ENCODE assay signal across 27 cellular contexts in the genomic region with DNA sequence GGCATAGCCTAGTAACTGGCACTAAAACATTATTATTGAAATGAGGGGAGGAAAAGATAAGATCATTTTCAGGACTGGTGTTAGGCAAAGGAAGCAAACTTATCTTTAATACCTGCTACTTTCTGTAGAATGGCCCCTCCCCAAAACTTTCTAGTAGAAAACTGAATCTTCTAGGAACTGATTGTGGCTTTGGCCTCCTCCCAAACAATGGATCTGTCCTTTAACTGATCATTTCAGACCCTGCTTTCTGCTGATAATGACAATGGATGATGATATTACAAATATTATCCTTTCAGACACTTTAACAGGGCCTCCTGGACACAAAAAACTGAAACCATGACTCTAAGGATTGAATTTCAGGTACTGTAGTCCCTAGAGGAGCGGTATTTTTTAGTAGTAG.
"Had no signal": no experiment of that assay in that cellular context is flagged by ENCODE, and none has a peak within 500 bp of the region (broad histone marks: within the 10 kb centered on the region; RNA-seq: fewer than 3 reads in every experiment).

No MANE protein-coding gene starts in this region.

- H3K27me3 Mint-ChIP-seq: activated CD4-positive, alpha-beta memory T cell treated with anti-CD3 and anti-CD28 coated beads for 36 hours; activated naive CD4-positive, alpha-beta T cell treated with anti-CD3 and anti-CD28 coated beads, Interleukin-2, amount 50 U/mL, for 24 hours; brain; IgD-negative memory B cell had no signal

- H3K4me3 Mint-ChIP-seq: activated CD4-positive, alpha-beta memory T cell treated with anti-CD3 and anti-CD28 coated beads for 36 hours; activated naive CD4-positive, alpha-beta T cell treated with anti-CD3 and anti-CD28 coated beads, Interleukin-2, amount 50 U/mL, for 24 hours; brain; IgD-negative memory B cell; WTC11 had no signal

- H3K4me1 Mint-ChIP-seq: brain, IgD-negative memory B cell, WTC11 had no signal

- ATAC-seq: Panc1, Right ventricle myocardium inferior, WTC11 had no signal

- H3K4me2 ChIP-seq: KMS-11, SK-N-SH had no signal

- H3K9me3 Mint-ChIP-seq: activated CD4-positive, alpha-beta memory T cell treated with anti-CD3 and anti-CD28 coated beads for 36 hours; activated naive CD4-positive, alpha-beta T cell treated with anti-CD3 and anti-CD28 coated beads, Interleukin-2, amount 50 U/mL, for 24 hours; activated T-helper 2 cell treated with anti-CD3 and anti-CD28 coated beads, Interferon-gamma antibody, Interleukin-2, Interleukin-4, amounts not matched to agents 10 μg/mL and 5 μg/mL and 100 μg/mL, durations not matched to agents 14 hours and 24 hours and 36 hours; brain; IgD-negative memory B cell; WTC11 had no signal

- H3K36me3 Mint-ChIP-seq: IgD-negative memory B cell had no signal

- DNase-seq: activated CD4-positive, alpha-beta memory T cell treated with anti-CD3 and anti-CD28 coated beads for 36 hours; activated CD4-positive, alpha-beta T cell treated with anti-CD3 and anti-CD28 coated beads for 48 hours; activated CD4-positive, CD25-positive, alpha-beta regulatory T cell treated with anti-CD3 and anti-CD28 coated beads, Interleukin-2, amount 50 U/mL, for 72 hours; activated CD8-positive, alpha-beta memory T cell treated with anti-CD3 and anti-CD28 coated beads for 24 hours; activated gamma-delta T cell treated with Interleukin-2 at 50 U/mL for 16 hours; activated T-cell treated with anti-CD3 and anti-CD28 coated beads, Interleukin-2, amount 50 U/mL, for 48 hours; amygdala; NCI-H1092; NCI-H1417; NCI-H1930; NCI-H2171; NCI-H2227 treated with DMSO at 0.1 percent for 48 hours; NCI-H526 treated with DMSO at 0.1 percent for 48 hours; NCI-H82; RPMI8226; SK-N-SH; T1000 had no signal

- H3K27ac Mint-ChIP-seq: activated CD4-positive, alpha-beta memory T cell treated with anti-CD3 and anti-CD28 coated beads for 36 hours; activated naive CD4-positive, alpha-beta T cell treated with anti-CD3 and anti-CD28 coated beads, Interleukin-2, amount 50 U/mL, for 24 hours; activated T-helper 2 cell treated with anti-CD3 and anti-CD28 coated beads, Interferon-gamma antibody, Interleukin-2, Interleukin-4, amounts not matched to agents 10 μg/mL and 5 μg/mL and 100 μg/mL, durations not matched to agents 14 hours and 24 hours and 36 hours; IgD-negative memory B cell; WTC11 had no signal

- H3K27ac ChIP-seq: KMS-11 had no signal

- H3K9ac ChIP-seq: KMS-11, SK-N-SH had no signal

- H3K9me3 ChIP-seq: SK-N-SH had no signal

- FAIRE-seq: astrocyte, colon had no signal
